ENCODE assay signal across 10 cellular contexts in genomic region chr12:11762723-11763326, GRCh38.
A peak's percentile ranks its signal among the peaks of the same experiment; 100 is the strongest.
DNase-seq lines count a peak whose midpoint lies in the region; ATAC-seq and TF ChIP-seq lines count a peak whose summit lies in the region.
"Had no signal": no experiment of that assay in that cellular context is flagged by ENCODE, and none has a peak within 500 bp of the region (broad histone marks: within the 10 kb centered on the region; RNA-seq: fewer than 3 reads in every experiment).

No MANE protein-coding gene starts in this region.

- H3K4me3 ChIP-seq in thoracic aorta (peak overlapping the region; percentile 15), H7 (ENCODE audit: insufficient read depth, low read depth, low read length) (no peak overlapping the region)

- peak overlapping the region; percentile 94 to 97 for H3K27ac ChIP-seq in thoracic aorta

- H3K36me3 Mint-ChIP-seq in activated CD8-positive, alpha-beta T cell treated with anti-CD3 and anti-CD28 coated beads for 36 hours (ENCODE audit: low read depth): peaks cover 9% of the 10 kb centered on the region
- H3K36me3 Mint-ChIP-seq in activated CD8-positive, alpha-beta T cell treated with anti-CD3 and anti-CD28 coated beads, Interleukin-2, amount 10 ng/mL, durations not matched to agents 7 days and 5 days (ENCODE audit: low read depth): peaks cover 9% of the 10 kb centered on the region
- H3K36me3 Mint-ChIP-seq in chondrocyte (ENCODE audit: low read depth): peaks cover 4% of the 10 kb centered on the region
- peaks cover 4% of the 10 kb centered on the region for H3K36me3 Mint-ChIP-seq in nephron progenitor cell (ENCODE audit: low read depth)

- H3K4me1 ChIP-seq in thoracic aorta (ENCODE audit: control insufficient read depth in 1 of 2, low read depth in 2 of 2): peaks cover 68 to 86% of the 10 kb centered on the region in 2 donors

- POLR2A ChIA-PET in activated CD8-positive, alpha-beta T cell treated with anti-CD3 and anti-CD28 coated beads for 36 hours (lab: Charles Lee): interaction anchor here (0.6 to 1.4 kb wide), 8 partner anchors 26 to 258 kb away, joined by 3 to 5 read pairs (median 4); no protein-coding TSS in a partner anchor
- POLR2A ChIA-PET in activated CD8-positive, alpha-beta T cell treated with anti-CD3 and anti-CD28 coated beads, Interleukin-2, amount 10 ng/mL, durations not matched to agents 7 days and 5 days (lab: Charles Lee): interaction anchor here (0.9 kb wide), 1 partner anchor 248 kb away, joined by 3 read pairs; no protein-coding TSS in a partner anchor

- intact Hi-C loops in activated CD8-positive, alpha-beta T cell treated with anti-CD3 and anti-CD28 coated beads for 36 hours (cut with micrococcal nuclease): no loop called here

- CTCF ChIA-PET in activated CD8-positive, alpha-beta T cell treated with anti-CD3 and anti-CD28 coated beads for 36 hours (lab: Charles Lee): interaction anchor here (0.6 to 1.8 kb wide), 9 partner anchors 10 to 270 kb away, joined by 3 to 6 read pairs (median 4); no protein-coding TSS in a partner anchor
- CTCF ChIA-PET in activated CD8-positive, alpha-beta T cell treated with anti-CD3 and anti-CD28 coated beads, Interleukin-2, amount 10 ng/mL, durations not matched to agents 7 days and 5 days (lab: Charles Lee): interaction anchor here (1.3 to 3.0 kb wide), 4 partner anchors 29 to 270 kb away, joined by 3 to 9 read pairs (median 6); no protein-coding TSS in a partner anchor

- H3K4me3 Mint-ChIP-seq in activated CD8-positive, alpha-beta T cell treated with anti-CD3 and anti-CD28 coated beads for 36 hours: no peak overlapping the region
- H3K4me3 Mint-ChIP-seq in activated CD8-positive, alpha-beta T cell treated with anti-CD3 and anti-CD28 coated beads, Interleukin-2, amount 10 ng/mL, durations not matched to agents 7 days and 5 days: no peak overlapping the region
- H3K4me3 Mint-ChIP-seq in chondrocyte (ENCODE audit: unreplicated experiment) (no peak overlapping the region), nephron progenitor cell (no peak overlapping the region)

- H3K27me3 ChIP-seq in thoracic aorta (replicated peaks; ENCODE audit: insufficient read depth) (no peaks in the 10 kb centered on the region), H7 (ENCODE audit: control insufficient read depth, insufficient read depth, low read length) (no peaks in the 10 kb centered on the region)

- H3K27me3 Mint-ChIP-seq in activated CD8-positive, alpha-beta T cell treated with anti-CD3 and anti-CD28 coated beads for 36 hours: no peaks in the 10 kb centered on the region
- H3K27me3 Mint-ChIP-seq in activated CD8-positive, alpha-beta T cell treated with anti-CD3 and anti-CD28 coated beads, Interleukin-2, amount 10 ng/mL, durations not matched to agents 7 days and 5 days (ENCODE audit: low read depth): no peaks in the 10 kb centered on the region
- H3K27me3 Mint-ChIP-seq in chondrocyte (ENCODE audit: low read depth) (no peaks in the 10 kb centered on the region), nephron progenitor cell (ENCODE audit: low read depth, poor library complexity) (peaks cover 14% of the 10 kb centered on the region)

- peak overlapping the region; percentile 39 for H3K27ac Mint-ChIP-seq in activated CD8-positive, alpha-beta T cell treated with anti-CD3 and anti-CD28 coated beads for 36 hours
- H3K27ac Mint-ChIP-seq in activated CD8-positive, alpha-beta T cell treated with anti-CD3 and anti-CD28 coated beads, Interleukin-2, amount 10 ng/mL, durations not matched to agents 7 days and 5 days: no peak overlapping the region
- H3K27ac Mint-ChIP-seq in chondrocyte (ENCODE audit: unreplicated experiment): peak overlapping the region; percentile 84
- no peak overlapping the region for H3K27ac Mint-ChIP-seq in nephron progenitor cell

- H3K9me3 ChIP-seq in thoracic aorta: no peaks in the 10 kb centered on the region

- peaks cover 81% of the 10 kb centered on the region for H3K4me1 Mint-ChIP-seq in activated CD8-positive, alpha-beta T cell treated with anti-CD3 and anti-CD28 coated beads for 36 hours (ENCODE audit: low read depth)
- H3K4me1 Mint-ChIP-seq in activated CD8-positive, alpha-beta T cell treated with anti-CD3 and anti-CD28 coated beads, Interleukin-2, amount 10 ng/mL, durations not matched to agents 7 days and 5 days (ENCODE audit: low read depth): peaks cover 46% of the 10 kb centered on the region
- peaks cover 83% of the 10 kb centered on the region for H3K4me1 Mint-ChIP-seq in chondrocyte (ENCODE audit: low read depth)
- peaks cover 57% of the 10 kb centered on the region for H3K4me1 Mint-ChIP-seq in nephron progenitor cell

- H3K36me3 ChIP-seq in thoracic aorta (no peaks in the 10 kb centered on the region), H7 (replicated peaks; ENCODE audit: control insufficient read depth, insufficient read depth, low read length) (no peaks in the 10 kb centered on the region)

- ATAC-seq in activated CD8-positive, alpha-beta T cell treated with anti-CD3 and anti-CD28 coated beads for 36 hours: no peak
- no peak for ATAC-seq in activated CD8-positive, alpha-beta T cell treated with anti-CD3 and anti-CD28 coated beads, Interleukin-2, amount 10 ng/mL, durations not matched to agents 7 days and 5 days
- ATAC-seq in HG03108 (IDR thresholded peaks at IDR 0.05; ENCODE audit: unreplicated experiment): peak; percentile 25
- ATAC-seq in thoracic aorta (ENCODE audit: insufficient number of reproducible peaks, low FRiP score, low read depth): no peak

- H3K9me3 Mint-ChIP-seq in activated CD8-positive, alpha-beta T cell treated with anti-CD3 and anti-CD28 coated beads for 36 hours: no peaks in the 10 kb centered on the region
- H3K9me3 Mint-ChIP-seq in activated CD8-positive, alpha-beta T cell treated with anti-CD3 and anti-CD28 coated beads, Interleukin-2, amount 10 ng/mL, durations not matched to agents 7 days and 5 days (ENCODE audit: insufficient read depth): no peaks in the 10 kb centered on the region
- H3K9me3 Mint-ChIP-seq in chondrocyte (ENCODE audit: low read depth) (no peaks in the 10 kb centered on the region), nephron progenitor cell (no peaks in the 10 kb centered on the region)

- TF ChIP-seq CTCF in activated CD8-positive, alpha-beta T cell treated with anti-CD3 and anti-CD28 coated beads for 36 hours (IDR thresholded peaks at IDR 0.05): no peak
- TF ChIP-seq CTCF in chondrocyte (IDR thresholded peaks at IDR 0.05): no peak
- no peak for TF ChIP-seq CTCF in thoracic aorta (IDR thresholded peaks at IDR 0.05)
- TF ChIP-seq CTCF in nephron progenitor cell (IDR thresholded peaks at IDR 0.05): no peak

- DNase-seq in activated CD8-positive, alpha-beta T cell treated with anti-CD3 and anti-CD28 coated beads for 36 hours: no peak
- no peak for DNase-seq in activated CD8-positive, alpha-beta T cell treated with anti-CD3 and anti-CD28 coated beads, Interleukin-2, amount 10 ng/mL, durations not matched to agents 7 days and 5 days
- DNase-seq in chondrocyte (ENCODE audit: low spot score) (no peak), thoracic aorta (ENCODE audit: low spot score) (no peak), nephron progenitor cell (no peak), GOT3 (lab: John Stamatoyannopoulos, UW) (no peak), H7 (no peak)
- DNase-seq: activated naive CD4-positive, alpha-beta T cell treated with anti-CD3 and anti-CD28 coated beads, Interleukin-2, amount 50 U/mL, for 16 hours; NCI-H510A treated with DMSO at 0.1 percent for 48 hours had no signal

Comparison
In these comparisons a context has a peak if more than half of its experiments do, and no peak if none do; other contexts are left out.
1. H3K27ac Mint-ChIP-seq: peak in activated CD8-positive, alpha-beta T cell treated with anti-CD3 and anti-CD28 coated beads for 36 hours (single experiment) and chondrocyte (single experiment); none in activated CD8-positive, alpha-beta T cell treated with anti-CD3 and anti-CD28 coated beads, Interleukin-2, amount 10 ng/mL, durations not matched to agents 7 days and 5 days (single experiment) and nephron progenitor cell (single experiment).